In the genomic region with DNA sequence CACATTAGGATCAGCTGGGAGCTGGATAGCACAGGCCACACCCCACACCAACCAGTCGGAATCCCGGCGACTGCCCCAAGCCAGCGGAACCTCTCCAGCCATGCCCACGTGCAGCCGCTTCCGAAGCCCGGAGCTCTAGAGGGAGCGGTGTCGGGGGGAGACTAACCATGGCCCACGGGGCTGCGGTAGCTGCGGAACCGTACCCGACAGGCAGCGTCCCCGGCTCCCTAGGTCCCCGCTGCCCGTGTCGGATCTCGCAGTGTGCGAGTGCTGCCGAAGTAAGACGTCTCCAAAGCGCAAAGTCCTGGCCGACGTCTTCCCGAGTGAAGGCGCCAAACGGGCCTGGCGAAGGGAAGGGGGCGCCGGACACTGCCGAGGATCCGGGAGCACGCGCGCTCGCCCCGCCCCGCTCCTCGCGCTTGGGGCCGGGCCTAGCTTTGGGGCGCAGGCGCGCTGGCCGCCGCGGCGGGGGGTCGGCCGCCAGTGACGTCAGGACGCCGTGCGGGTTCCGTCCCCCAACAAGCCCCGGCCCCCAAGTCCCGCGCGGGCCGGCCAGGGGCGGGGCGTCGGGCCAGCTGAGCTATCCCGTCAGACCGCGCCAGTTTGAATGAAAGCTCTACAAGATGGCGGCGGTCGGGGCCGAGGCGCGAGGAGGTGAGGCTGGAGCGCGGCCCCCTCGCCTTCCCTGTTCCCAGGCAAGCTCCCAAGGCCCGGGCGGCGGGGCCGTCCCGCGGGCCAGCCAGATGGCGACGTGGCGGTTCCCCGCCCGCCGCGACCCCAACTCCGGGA, we compare ENCODE assay signal across 8 cellular contexts. TPM values are rescaled to one million over a fixed set of nuclear protein-coding genes. Genes with fewer than 3 reads are reported as not detected.
A peak's percentile ranks its signal among the peaks of the same experiment; 100 is the strongest.
DNase-seq lines count a peak whose midpoint lies in the region; ATAC-seq and TF ChIP-seq lines count a peak whose summit lies in the region.

A gene with protein sequence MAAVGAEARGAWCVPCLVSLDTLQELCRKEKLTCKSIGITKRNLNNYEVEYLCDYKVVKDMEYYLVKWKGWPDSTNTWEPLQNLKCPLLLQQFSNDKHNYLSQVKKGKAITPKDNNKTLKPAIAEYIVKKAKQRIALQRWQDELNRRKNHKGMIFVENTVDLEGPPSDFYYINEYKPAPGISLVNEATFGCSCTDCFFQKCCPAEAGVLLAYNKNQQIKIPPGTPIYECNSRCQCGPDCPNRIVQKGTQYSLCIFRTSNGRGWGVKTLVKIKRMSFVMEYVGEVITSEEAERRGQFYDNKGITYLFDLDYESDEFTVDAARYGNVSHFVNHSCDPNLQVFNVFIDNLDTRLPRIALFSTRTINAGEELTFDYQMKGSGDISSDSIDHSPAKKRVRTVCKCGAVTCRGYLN (plus strand): TSS at position 601 of the 789 bp plus-strand sequence. CDS start 23 bp downstream, at position 624.

- peak; percentile 88 for ATAC-seq in GM21619 (IDR thresholded peaks at IDR 0.05; ENCODE audit: unreplicated experiment)
- peak; percentile 97 for ATAC-seq in mucosa of descending colon

- H3K4me3 ChIP-seq in epithelial cell of esophagus (ENCODE audit: low read length), result peak within 1 kb of the TSS; percentile 96
- H3K4me3 ChIP-seq in mucosa of descending colon, result peak within 1 kb of the TSS; percentile 91

- DNase-seq in DMS153 (lab: John Stamatoyannopoulos, UW), result peak; percentile 66
- DNase-seq in OCI-M2 (lab: John Stamatoyannopoulos, UW; ENCODE audit: unreplicated experiment), result peak; percentile 37
- peak; percentile 84 for DNase-seq in activated T-cell treated with anti-CD3 and anti-CD28 coated beads for 4 hours
- DNase-seq in epithelial cell of esophagus (ENCODE audit: low read depth), result peak; percentile 97
- DNase-seq in mucosa of descending colon, result peak; percentile 95 to 98 (median 96)
- DNase-seq in stimulated activated CD8-positive, alpha-beta memory T cell treated with anti-CD3 and anti-CD28 coated beads, Interleukin-4, amount 100 ng/mL, for 1 hour (ENCODE audit: low read depth in 2 of 2, low spot score in 1 of 2), result peak; percentile 68 to 81

- no peak for TF ChIP-seq RAD21 in Ishikawa (IDR thresholded peaks at IDR 0.05; ENCODE audit: low read depth)

- peaks cover 16% of the 10 kb centered on the region for H3K4me1 ChIP-seq in mucosa of descending colon (ENCODE audit: low read depth)

- intact Hi-C loops in mucosa of descending colon (cut with DNase I, micrococcal nuclease), result no loop called here

- H3K9me3 ChIP-seq in mucosa of descending colon, result no peaks in the 10 kb centered on the region

- TF ChIP-seq CTCF in epithelial cell of esophagus (IDR thresholded peaks at IDR 0.05; ENCODE audit: insufficient read depth, low read depth, low read length, missing control alignments) (no peak), mucosa of descending colon (IDR thresholded peaks at IDR 0.05) (no peak)

- TF ChIP-seq EP300 in Ishikawa (IDR thresholded peaks at IDR 0.05; ENCODE audit: borderline replicate concordance), result peak; percentile 29; the same call in 1 of the 2 replicates

- peaks cover 4% of the 10 kb centered on the region for H3K36me3 ChIP-seq in mucosa of descending colon (ENCODE audit: low read depth)

TF ChIP-seq in Ishikawa, 13 proteins besides CTCF, POLR2A, EP300 and RAD21:
- TF ChIP-seq YY1 (IDR thresholded peaks at IDR 0.05; ENCODE audit: low read depth) (peak; percentile 95), TEAD4 (IDR thresholded peaks at IDR 0.05) (no peak), ZBTB7A (IDR thresholded peaks at IDR 0.05; ENCODE audit: low read depth) (peak; percentile 79), TCF12 (IDR thresholded peaks at IDR 0.05; ENCODE audit: low read depth) (peak; percentile 23; the same call in 1 of the 2 replicates), TAF1 (IDR thresholded peaks at IDR 0.05; ENCODE audit: low read depth) (peak; percentile 95), CEBPB (IDR thresholded peaks at IDR 0.05) (no peak), EGR1 (IDR thresholded peaks at IDR 0.05) (no peak), FOXM1 (IDR thresholded peaks at IDR 0.05; ENCODE audit: borderline replicate concordance, low read depth) (no peak), NFIC (IDR thresholded peaks at IDR 0.05) (no peak), CREB1 (IDR thresholded peaks at IDR 0.05; ENCODE audit: low read depth) (peak; percentile 20; the same call in 1 of the 2 replicates)
- TF ChIP-seq, protein P1, sequence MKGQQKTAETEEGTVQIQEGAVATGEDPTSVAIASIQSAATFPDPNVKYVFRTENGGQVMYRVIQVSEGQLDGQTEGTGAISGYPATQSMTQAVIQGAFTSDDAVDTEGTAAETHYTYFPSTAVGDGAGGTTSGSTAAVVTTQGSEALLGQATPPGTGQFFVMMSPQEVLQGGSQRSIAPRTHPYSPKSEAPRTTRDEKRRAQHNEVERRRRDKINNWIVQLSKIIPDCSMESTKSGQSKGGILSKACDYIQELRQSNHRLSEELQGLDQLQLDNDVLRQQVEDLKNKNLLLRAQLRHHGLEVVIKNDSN (IDR thresholded peaks at IDR 0.05), result peak; percentile 33; the same call in 1 of the 2 replicates
- TF ChIP-seq, protein P2, sequence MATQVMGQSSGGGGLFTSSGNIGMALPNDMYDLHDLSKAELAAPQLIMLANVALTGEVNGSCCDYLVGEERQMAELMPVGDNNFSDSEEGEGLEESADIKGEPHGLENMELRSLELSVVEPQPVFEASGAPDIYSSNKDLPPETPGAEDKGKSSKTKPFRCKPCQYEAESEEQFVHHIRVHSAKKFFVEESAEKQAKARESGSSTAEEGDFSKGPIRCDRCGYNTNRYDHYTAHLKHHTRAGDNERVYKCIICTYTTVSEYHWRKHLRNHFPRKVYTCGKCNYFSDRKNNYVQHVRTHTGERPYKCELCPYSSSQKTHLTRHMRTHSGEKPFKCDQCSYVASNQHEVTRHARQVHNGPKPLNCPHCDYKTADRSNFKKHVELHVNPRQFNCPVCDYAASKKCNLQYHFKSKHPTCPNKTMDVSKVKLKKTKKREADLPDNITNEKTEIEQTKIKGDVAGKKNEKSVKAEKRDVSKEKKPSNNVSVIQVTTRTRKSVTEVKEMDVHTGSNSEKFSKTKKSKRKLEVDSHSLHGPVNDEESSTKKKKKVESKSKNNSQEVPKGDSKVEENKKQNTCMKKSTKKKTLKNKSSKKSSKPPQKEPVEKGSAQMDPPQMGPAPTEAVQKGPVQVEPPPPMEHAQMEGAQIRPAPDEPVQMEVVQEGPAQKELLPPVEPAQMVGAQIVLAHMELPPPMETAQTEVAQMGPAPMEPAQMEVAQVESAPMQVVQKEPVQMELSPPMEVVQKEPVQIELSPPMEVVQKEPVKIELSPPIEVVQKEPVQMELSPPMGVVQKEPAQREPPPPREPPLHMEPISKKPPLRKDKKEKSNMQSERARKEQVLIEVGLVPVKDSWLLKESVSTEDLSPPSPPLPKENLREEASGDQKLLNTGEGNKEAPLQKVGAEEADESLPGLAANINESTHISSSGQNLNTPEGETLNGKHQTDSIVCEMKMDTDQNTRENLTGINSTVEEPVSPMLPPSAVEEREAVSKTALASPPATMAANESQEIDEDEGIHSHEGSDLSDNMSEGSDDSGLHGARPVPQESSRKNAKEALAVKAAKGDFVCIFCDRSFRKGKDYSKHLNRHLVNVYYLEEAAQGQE (IDR thresholded peaks at IDR 0.05; ENCODE audit: low read depth), result no peak
- TF ChIP-seq, protein P3, sequence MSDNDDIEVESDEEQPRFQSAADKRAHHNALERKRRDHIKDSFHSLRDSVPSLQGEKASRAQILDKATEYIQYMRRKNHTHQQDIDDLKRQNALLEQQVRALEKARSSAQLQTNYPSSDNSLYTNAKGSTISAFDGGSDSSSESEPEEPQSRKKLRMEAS (IDR thresholded peaks at IDR 0.05), result peak; percentile 93

RNA-seq across cellular contexts. Expression of the gene that starts here (rescaled TPM):
- 1 to 10 TPM; 5.4 to 9.3 (median 7.3) TPM for total RNA-seq in mucosa of descending colon

Comparison
In these comparisons a context has a peak if more than half of its experiments do, and no peak if none do; other contexts are left out.
1. Peak in every context shown above with its lines: DNase-seq, ATAC-seq and H3K4me3 ChIP-seq.
2. DNase-seq: peak in every context shown above with its lines; median percentile 97 in epithelial cell of esophagus; 96 in mucosa of descending colon; 84 in activated T-cell treated with anti-CD3 and anti-CD28 coated beads for 4 hours; 74 in stimulated activated CD8-positive, alpha-beta memory T cell treated with anti-CD3 and anti-CD28 coated beads, Interleukin-4, amount 100 ng/mL, for 1 hour; 66 in DMS153; 37 in OCI-M2.